22 cellular contexts compared by ENCODE assay signal in genomic region chr20:30910937-30911725, GRCh38.
"Had no signal": no experiment of that assay in that cellular context is flagged by ENCODE, and none has a peak within 500 bp of the region (broad histone marks: within the 10 kb centered on the region; RNA-seq: fewer than 3 reads in every experiment).

No MANE protein-coding gene starts in this region.

- H3K36me3 ChIP-seq: esophagus muscularis mucosa, gastroesophageal sphincter, pancreas, tibial artery, upper lobe of left lung, uterus had no signal

- H3K4me1 Mint-ChIP-seq: neural crest cell had no signal

- H3K27me3 Mint-ChIP-seq: progenitor cell of endocrine pancreas had no signal

- H3K36me3 Mint-ChIP-seq: stimulated activated memory B cell treated with anti-CD40 and anti-IgM and Interleukin-4, amounts not matched to agents 10 μg/mL and 1 μg/mL and 100 μg/mL, for 72 hours had no signal

- H3K4me3 ChIP-seq: esophagus muscularis mucosa, gastroesophageal sphincter, mucosa of descending colon, pancreas, tibial artery, upper lobe of left lung, uterus had no signal

- DNase-seq: effector memory CD4-positive, alpha-beta T cell; foreskin fibroblast; glutamatergic neuron; mammary epithelial cell; mucosa of descending colon; naive thymus-derived CD8-positive, alpha-beta T cell; occipital lobe; pancreas; right cardiac atrium; stimulated activated CD4-positive, alpha-beta T cell treated with anti-CD3 and anti-CD28 coated beads, Interleukin-4, amount 100 ng/mL, for 24 hours; tibial artery; upper lobe of left lung; uterus had no signal

- FAIRE-seq: endometrium, pancreas had no signal

- H3K4me1 ChIP-seq: esophagus muscularis mucosa, gastroesophageal sphincter, pancreas, tibial artery, upper lobe of left lung, uterus had no signal

- H3K4me3 Mint-ChIP-seq: neural crest cell; stimulated activated memory B cell treated with anti-CD40 and anti-IgM and Interleukin-4, amounts not matched to agents 10 μg/mL and 1 μg/mL and 100 μg/mL, for 72 hours; stimulated activated naive CD8-positive, alpha-beta T cell treated with anti-CD3 and anti-CD28 coated beads, Interleukin-15, Interleukin-2, amounts not matched to agents 100 ng/mL and 50 ng/mL, for 24 hours had no signal

- H3K27me3 ChIP-seq: pancreas, tibial artery, upper lobe of left lung, uterus had no signal

- ATAC-seq: gastroesophageal sphincter; left lobe of liver; mucosa of descending colon; naive thymus-derived CD8-positive, alpha-beta T cell; pancreas; right cardiac atrium; stimulated activated memory B cell treated with anti-CD40 and anti-IgM and Interleukin-4, amounts not matched to agents 10 μg/mL and 1 μg/mL and 100 μg/mL, for 72 hours had no signal

- H3K27ac Mint-ChIP-seq: stimulated activated memory B cell treated with anti-CD40 and anti-IgM and Interleukin-4, amounts not matched to agents 10 μg/mL and 1 μg/mL and 100 μg/mL, for 72 hours; stimulated activated naive CD8-positive, alpha-beta T cell treated with anti-CD3 and anti-CD28 coated beads, Interleukin-15, Interleukin-2, amounts not matched to agents 100 ng/mL and 50 ng/mL, for 24 hours had no signal

- H3K27ac ChIP-seq: epithelial cell of prostate, esophagus muscularis mucosa, gastroesophageal sphincter, pancreas, tibial artery, upper lobe of left lung, uterus had no signal

- H3K9me3 ChIP-seq: pancreas, uterus had no signal
